ENCODE assay signal across 8 cellular contexts in the genomic region with DNA sequence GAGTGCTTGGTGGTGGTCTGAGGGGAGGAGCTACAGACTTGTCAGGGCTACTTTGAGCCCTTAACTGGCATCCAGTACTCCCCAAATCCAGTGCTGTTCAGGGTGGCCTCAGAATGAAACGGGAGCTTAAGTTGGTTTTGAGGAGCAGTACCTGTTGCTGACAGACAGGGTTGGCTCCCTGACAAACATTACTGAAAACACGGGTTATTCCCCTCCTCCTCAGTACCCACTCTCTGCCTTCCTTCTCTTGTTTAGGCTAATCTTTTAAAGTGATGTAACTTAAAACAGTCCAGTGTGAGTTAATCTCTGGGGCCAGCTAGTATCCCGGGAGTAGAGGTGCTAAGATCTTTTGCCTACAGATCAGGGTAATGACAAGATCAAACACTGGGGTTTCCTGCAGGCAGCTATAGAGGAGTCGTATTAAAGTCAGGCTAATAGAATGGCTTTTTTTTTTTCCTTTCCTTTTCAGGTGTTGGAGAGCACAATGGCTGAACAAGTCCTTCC. TPM values are rescaled to one million over a fixed set of nuclear protein-coding genes. Genes with fewer than 3 reads are reported as not detected.
DNase-seq lines count a peak whose midpoint lies in the region; TF ChIP-seq lines count a peak whose summit lies in the region.

No MANE protein-coding gene starts in this region.

- no peak for DNase-seq in HFFc6
- DNase-seq in activated CD4-positive, alpha-beta T cell treated with anti-CD3 and anti-CD28 coated beads, Interleukin-2, amount 10 ng/mL, durations not matched to agents 7 days and 5 days, result peak; percentile 35
- DNase-seq in fibroblast of pulmonary artery (ENCODE audit: low read depth), result peak; percentile 66
- no peak for DNase-seq in thyroid gland
- DNase-seq in GOT3 (lab: John Stamatoyannopoulos, UW), result no peak
- no peak for DNase-seq in T-helper 9 cell
- DNase-seq in UCSD-AML1 (lab: John Stamatoyannopoulos, UW; ENCODE audit: unreplicated experiment), result no peak

- no peak for TF ChIP-seq POLR2A in thyroid gland (IDR thresholded peaks at IDR 0.05)

- H3K27ac Mint-ChIP-seq in HFFc6, result peak overlapping the region; percentile 6; the same call in 1 of the 2 replicates
- H3K27ac Mint-ChIP-seq in activated CD4-positive, alpha-beta T cell treated with anti-CD3 and anti-CD28 coated beads, Interleukin-2, amount 10 ng/mL, durations not matched to agents 7 days and 5 days, result peak overlapping the region; percentile 98

- peak overlapping the region; percentile 25 for H3K4me3 Mint-ChIP-seq in HFFc6
- H3K4me3 Mint-ChIP-seq in activated CD4-positive, alpha-beta T cell treated with anti-CD3 and anti-CD28 coated beads, Interleukin-2, amount 10 ng/mL, durations not matched to agents 7 days and 5 days, result peak overlapping the region; percentile 91

- H3K4me1 Mint-ChIP-seq in HFFc6 (ENCODE audit: low read depth), result peaks cover 84% of the 10 kb centered on the region
- H3K4me1 Mint-ChIP-seq in activated CD4-positive, alpha-beta T cell treated with anti-CD3 and anti-CD28 coated beads, Interleukin-2, amount 10 ng/mL, durations not matched to agents 7 days and 5 days, result peaks cover 81% of the 10 kb centered on the region

- H3K9me3 Mint-ChIP-seq in HFFc6, result no peaks in the 10 kb centered on the region
- H3K9me3 Mint-ChIP-seq in activated CD4-positive, alpha-beta T cell treated with anti-CD3 and anti-CD28 coated beads, Interleukin-2, amount 10 ng/mL, durations not matched to agents 7 days and 5 days, result no peaks in the 10 kb centered on the region

- POLR2A ChIA-PET in activated CD4-positive, alpha-beta T cell treated with anti-CD3 and anti-CD28 coated beads, Interleukin-2, amount 10 ng/mL, durations not matched to agents 7 days and 5 days (lab: Charles Lee), result interaction anchor here (0.6 to 1.1 kb wide), 3 partner anchors 8 to 12 kb away, joined by 4 to 6 read pairs (median 5); no protein-coding TSS in a partner anchor

- peaks cover 6% of the 10 kb centered on the region for H3K27me3 Mint-ChIP-seq in HFFc6 (ENCODE audit: insufficient read depth)
- no peaks in the 10 kb centered on the region for H3K27me3 Mint-ChIP-seq in activated CD4-positive, alpha-beta T cell treated with anti-CD3 and anti-CD28 coated beads, Interleukin-2, amount 10 ng/mL, durations not matched to agents 7 days and 5 days

- peaks cover 9 to 12% of the 10 kb centered on the region in 2 donors for H3K36me3 ChIP-seq in thyroid gland

- WGBS in thyroid gland, 2 donors, result 38 to 52% methylated on average over 4 of the region's 4 CpGs

- H3K4me1 ChIP-seq in thyroid gland, result peaks cover 19 to 49% of the 10 kb centered on the region in 2 donors

- H3K27me3 ChIP-seq in thyroid gland, result no peaks in the 10 kb centered on the region

- intact Hi-C loops in thyroid gland (cut with DNase I), result no loop called here

- TF ChIP-seq CTCF in GM12872 (IDR thresholded peaks at IDR 0.05; ENCODE audit: insufficient read depth, low read depth, low read length), result peak; percentile 57; the same call in 2 of the 3 replicates
- TF ChIP-seq CTCF in HFFc6 (IDR thresholded peaks at IDR 0.05), result peak; percentile 29; the same call in 1 of the 2 replicates
- TF ChIP-seq CTCF in fibroblast of pulmonary artery (IDR thresholded peaks at IDR 0.05; ENCODE audit: low read length, missing control alignments), result peak; percentile 18
- TF ChIP-seq CTCF in thyroid gland (IDR thresholded peaks at IDR 0.05), result peak in 3 of 6 experiments; percentile 11 to 22 (median 18)

- peaks cover 30% of the 10 kb centered on the region for H3K36me3 Mint-ChIP-seq in HFFc6 (ENCODE audit: low read depth)
- H3K36me3 Mint-ChIP-seq in activated CD4-positive, alpha-beta T cell treated with anti-CD3 and anti-CD28 coated beads, Interleukin-2, amount 10 ng/mL, durations not matched to agents 7 days and 5 days (ENCODE audit: low read depth), result peaks cover 62% of the 10 kb centered on the region

- CTCF ChIA-PET in activated CD4-positive, alpha-beta T cell treated with anti-CD3 and anti-CD28 coated beads, Interleukin-2, amount 10 ng/mL, durations not matched to agents 7 days and 5 days (lab: Charles Lee), result interaction anchor here (0.6 to 5.2 kb wide), 27 partner anchors 10 to 174 kb away, joined by 3 to 68 read pairs (median 4); no protein-coding TSS in a partner anchor

- H3K4me3 ChIP-seq in fibroblast of pulmonary artery (replicated peaks; ENCODE audit: low read depth, low read length) (peak overlapping the region; percentile 93), thyroid gland (replicated peaks in 1 of 3) (no peak overlapping the region)

- no peaks in the 10 kb centered on the region for H3K9me3 ChIP-seq in thyroid gland

- H3K27ac ChIP-seq in thyroid gland, result peak overlapping the region in 2 of 3 donors; percentile 8 to 36

RNA-seq across cellular contexts. Expression of a gene that starts 3.7 kb away (rescaled TPM):
- total RNA-seq in HFFc6 (2021; fragmentation: NEBNext Ultra II Directional; extraction: Animal tissue kit (Norgen Biotek cat#: 25700)), result 10 to 100 TPM in 1 of 6 experiments, 1 to 10 TPM in 5; 4.5 to 17.2 (median 7.8) TPM
- total RNA-seq in activated CD4-positive, alpha-beta T cell treated with anti-CD3 and anti-CD28 coated beads, Interleukin-2, amount 10 ng/mL, durations not matched to agents 7 days and 5 days, result 10 to 100 TPM; 41.8 to 43.9 TPM
- total RNA-seq in thyroid gland, result 1 to 10 TPM; 5.9 to 7.8 (median 7.3) TPM

Comparison
In these comparisons a context has a peak if more than half of its experiments do, and no peak if none do; other contexts are left out.
1. DNase-seq: peak in activated CD4-positive, alpha-beta T cell treated with anti-CD3 and anti-CD28 coated beads, Interleukin-2, amount 10 ng/mL, durations not matched to agents 7 days and 5 days (single experiment) and fibroblast of pulmonary artery (single experiment); none in HFFc6 (single experiment), thyroid gland (0 of 2), GOT3 (single experiment), T-helper 9 cell (single experiment) and UCSD-AML1 (single experiment).